Comparison of ENCODE assay signal across 1 cellular context in the genomic region with DNA sequence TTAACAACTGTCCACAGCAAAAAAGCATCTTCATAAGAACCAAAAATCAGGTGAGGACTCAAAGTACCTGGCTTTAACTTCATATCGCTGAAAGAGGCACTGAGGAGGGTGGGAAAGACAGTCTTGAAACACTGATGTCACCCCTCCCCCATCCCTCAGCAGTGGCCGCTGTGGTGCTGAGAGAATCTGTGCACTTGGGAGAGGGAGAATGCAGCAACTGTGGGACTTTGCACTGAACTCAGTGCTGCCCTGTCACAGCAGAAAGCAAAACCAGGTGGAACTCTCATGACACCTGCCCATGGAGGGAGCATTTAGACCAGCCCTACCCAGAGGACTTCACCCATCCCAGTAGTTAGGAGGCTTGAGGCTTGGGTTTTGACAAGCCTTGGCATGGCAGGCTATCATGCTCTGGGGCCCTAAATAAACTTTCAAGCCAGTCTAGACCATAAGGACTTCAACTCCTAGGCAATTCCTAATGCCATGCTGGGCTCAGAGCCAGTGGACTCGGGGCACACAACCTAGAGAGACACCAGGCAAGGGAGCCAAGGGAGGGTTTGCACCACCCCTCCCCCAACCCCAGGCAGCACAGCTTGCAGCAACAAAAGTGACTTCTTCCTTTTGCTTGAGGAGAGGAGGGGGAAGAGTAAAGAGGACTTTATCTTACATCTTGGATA.
TF ChIP-seq lines count a peak whose summit lies in the region.

No MANE protein-coding gene starts in this region.

TF ChIP-seq in HepG2, 621 proteins besides CTCF, POLR2A, EP300 and RAD21 (continued from another document and continues in another):
- TF ChIP-seq, protein P1, sequence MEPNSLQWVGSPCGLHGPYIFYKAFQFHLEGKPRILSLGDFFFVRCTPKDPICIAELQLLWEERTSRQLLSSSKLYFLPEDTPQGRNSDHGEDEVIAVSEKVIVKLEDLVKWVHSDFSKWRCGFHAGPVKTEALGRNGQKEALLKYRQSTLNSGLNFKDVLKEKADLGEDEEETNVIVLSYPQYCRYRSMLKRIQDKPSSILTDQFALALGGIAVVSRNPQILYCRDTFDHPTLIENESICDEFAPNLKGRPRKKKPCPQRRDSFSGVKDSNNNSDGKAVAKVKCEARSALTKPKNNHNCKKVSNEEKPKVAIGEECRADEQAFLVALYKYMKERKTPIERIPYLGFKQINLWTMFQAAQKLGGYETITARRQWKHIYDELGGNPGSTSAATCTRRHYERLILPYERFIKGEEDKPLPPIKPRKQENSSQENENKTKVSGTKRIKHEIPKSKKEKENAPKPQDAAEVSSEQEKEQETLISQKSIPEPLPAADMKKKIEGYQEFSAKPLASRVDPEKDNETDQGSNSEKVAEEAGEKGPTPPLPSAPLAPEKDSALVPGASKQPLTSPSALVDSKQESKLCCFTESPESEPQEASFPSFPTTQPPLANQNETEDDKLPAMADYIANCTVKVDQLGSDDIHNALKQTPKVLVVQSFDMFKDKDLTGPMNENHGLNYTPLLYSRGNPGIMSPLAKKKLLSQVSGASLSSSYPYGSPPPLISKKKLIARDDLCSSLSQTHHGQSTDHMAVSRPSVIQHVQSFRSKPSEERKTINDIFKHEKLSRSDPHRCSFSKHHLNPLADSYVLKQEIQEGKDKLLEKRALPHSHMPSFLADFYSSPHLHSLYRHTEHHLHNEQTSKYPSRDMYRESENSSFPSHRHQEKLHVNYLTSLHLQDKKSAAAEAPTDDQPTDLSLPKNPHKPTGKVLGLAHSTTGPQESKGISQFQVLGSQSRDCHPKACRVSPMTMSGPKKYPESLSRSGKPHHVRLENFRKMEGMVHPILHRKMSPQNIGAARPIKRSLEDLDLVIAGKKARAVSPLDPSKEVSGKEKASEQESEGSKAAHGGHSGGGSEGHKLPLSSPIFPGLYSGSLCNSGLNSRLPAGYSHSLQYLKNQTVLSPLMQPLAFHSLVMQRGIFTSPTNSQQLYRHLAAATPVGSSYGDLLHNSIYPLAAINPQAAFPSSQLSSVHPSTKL (CRISPR knock-in tag; IDR thresholded peaks at IDR 0.05) = peak; percentile 62
- TF ChIP-seq ZNF256 (CRISPR knock-in tag; conservative IDR thresholded peaks at IDR 0.05) (no peak), STAG1 (CRISPR knock-in tag; IDR thresholded peaks at IDR 0.05) (no peak), PHF8 (CRISPR knock-in tag; IDR thresholded peaks at IDR 0.05) (no peak), ZFP37 (CRISPR knock-in tag; IDR thresholded peaks at IDR 0.05; ENCODE audit: borderline replicate concordance) (no peak), RCOR2 (CRISPR knock-in tag; IDR thresholded peaks at IDR 0.05) (no peak), ZNF276 (CRISPR knock-in tag; IDR thresholded peaks at IDR 0.05; ENCODE audit: low read depth) (no peak), NR1H2 (CRISPR knock-in tag; IDR thresholded peaks at IDR 0.05; ENCODE audit: borderline replicate concordance, low read depth) (no peak), EZH2 (conservative IDR thresholded peaks at IDR 0.05; ENCODE audit: low read depth, low read length) (no peak), ZNF441 (CRISPR knock-in tag; IDR thresholded peaks at IDR 0.05; ENCODE audit: borderline replicate concordance) (no peak), RFX5 (IDR thresholded peaks at IDR 0.05; ENCODE audit: low read depth, low read length) (no peak), POLR2AphosphoS5 (IDR thresholded peaks at IDR 0.05; ENCODE audit: low read depth, low read length) (no peak), ZNF430 (CRISPR knock-in tag; IDR thresholded peaks at IDR 0.05) (no peak), REPIN1 (CRISPR knock-in tag; IDR thresholded peaks at IDR 0.05; ENCODE audit: borderline replicate concordance, low read depth) (no peak), FOXA1 (IDR thresholded peaks at IDR 0.05) (no peak), FOXA1 (CRISPR knock-in tag; IDR thresholded peaks at IDR 0.05) (no peak), NCOA1 (CRISPR knock-in tag; IDR thresholded peaks at IDR 0.05) (no peak), DZIP1 (CRISPR knock-in tag; IDR thresholded peaks at IDR 0.05) (no peak), PREB (CRISPR knock-in tag; IDR thresholded peaks at IDR 0.05) (no peak), MBNL3 (CRISPR knock-in tag; conservative IDR thresholded peaks at IDR 0.05) (no peak), ZNF766 (CRISPR knock-in tag; IDR thresholded peaks at IDR 0.05; ENCODE audit: borderline replicate concordance) (no peak), PHF5A (CRISPR knock-in tag; IDR thresholded peaks at IDR 0.05; ENCODE audit: low read depth, unreplicated experiment) (no peak)
- TF ChIP-seq, protein P2, sequence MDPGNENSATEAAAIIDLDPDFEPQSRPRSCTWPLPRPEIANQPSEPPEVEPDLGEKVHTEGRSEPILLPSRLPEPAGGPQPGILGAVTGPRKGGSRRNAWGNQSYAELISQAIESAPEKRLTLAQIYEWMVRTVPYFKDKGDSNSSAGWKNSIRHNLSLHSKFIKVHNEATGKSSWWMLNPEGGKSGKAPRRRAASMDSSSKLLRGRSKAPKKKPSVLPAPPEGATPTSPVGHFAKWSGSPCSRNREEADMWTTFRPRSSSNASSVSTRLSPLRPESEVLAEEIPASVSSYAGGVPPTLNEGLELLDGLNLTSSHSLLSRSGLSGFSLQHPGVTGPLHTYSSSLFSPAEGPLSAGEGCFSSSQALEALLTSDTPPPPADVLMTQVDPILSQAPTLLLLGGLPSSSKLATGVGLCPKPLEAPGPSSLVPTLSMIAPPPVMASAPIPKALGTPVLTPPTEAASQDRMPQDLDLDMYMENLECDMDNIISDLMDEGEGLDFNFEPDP (CRISPR knock-in tag; conservative IDR thresholded peaks at IDR 0.05) = no peak
- TF ChIP-seq, protein P3, sequence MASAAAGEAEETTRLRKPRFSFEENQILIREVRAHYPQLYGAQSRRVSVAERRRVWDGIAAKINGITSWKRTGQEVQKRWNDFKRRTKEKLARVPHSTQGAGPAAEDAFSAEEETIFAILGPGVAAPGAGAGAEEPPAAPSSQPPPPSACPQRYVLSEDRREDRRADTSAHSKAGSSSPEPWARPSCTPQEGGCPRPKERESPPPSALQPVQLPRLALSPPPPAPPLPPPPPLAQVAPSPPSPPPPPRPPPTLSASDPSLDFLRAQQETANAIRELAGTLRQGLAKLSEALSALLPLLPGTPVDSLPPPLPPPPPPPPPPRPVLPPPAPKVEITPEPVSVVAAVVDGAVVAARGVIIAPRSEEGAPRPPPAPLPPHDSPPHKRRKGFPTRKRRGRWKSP (CRISPR knock-in tag; IDR thresholded peaks at IDR 0.05) = peak; percentile 53; the same call in 1 of the 2 replicates
- TF ChIP-seq, protein P4, sequence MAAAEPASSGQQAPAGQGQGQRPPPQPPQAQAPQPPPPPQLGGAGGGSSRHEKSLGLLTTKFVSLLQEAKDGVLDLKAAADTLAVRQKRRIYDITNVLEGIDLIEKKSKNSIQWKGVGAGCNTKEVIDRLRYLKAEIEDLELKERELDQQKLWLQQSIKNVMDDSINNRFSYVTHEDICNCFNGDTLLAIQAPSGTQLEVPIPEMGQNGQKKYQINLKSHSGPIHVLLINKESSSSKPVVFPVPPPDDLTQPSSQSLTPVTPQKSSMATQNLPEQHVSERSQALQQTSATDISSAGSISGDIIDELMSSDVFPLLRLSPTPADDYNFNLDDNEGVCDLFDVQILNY (CRISPR knock-in tag; conservative IDR thresholded peaks at IDR 0.05) = no peak
- TF ChIP-seq, protein P5, sequence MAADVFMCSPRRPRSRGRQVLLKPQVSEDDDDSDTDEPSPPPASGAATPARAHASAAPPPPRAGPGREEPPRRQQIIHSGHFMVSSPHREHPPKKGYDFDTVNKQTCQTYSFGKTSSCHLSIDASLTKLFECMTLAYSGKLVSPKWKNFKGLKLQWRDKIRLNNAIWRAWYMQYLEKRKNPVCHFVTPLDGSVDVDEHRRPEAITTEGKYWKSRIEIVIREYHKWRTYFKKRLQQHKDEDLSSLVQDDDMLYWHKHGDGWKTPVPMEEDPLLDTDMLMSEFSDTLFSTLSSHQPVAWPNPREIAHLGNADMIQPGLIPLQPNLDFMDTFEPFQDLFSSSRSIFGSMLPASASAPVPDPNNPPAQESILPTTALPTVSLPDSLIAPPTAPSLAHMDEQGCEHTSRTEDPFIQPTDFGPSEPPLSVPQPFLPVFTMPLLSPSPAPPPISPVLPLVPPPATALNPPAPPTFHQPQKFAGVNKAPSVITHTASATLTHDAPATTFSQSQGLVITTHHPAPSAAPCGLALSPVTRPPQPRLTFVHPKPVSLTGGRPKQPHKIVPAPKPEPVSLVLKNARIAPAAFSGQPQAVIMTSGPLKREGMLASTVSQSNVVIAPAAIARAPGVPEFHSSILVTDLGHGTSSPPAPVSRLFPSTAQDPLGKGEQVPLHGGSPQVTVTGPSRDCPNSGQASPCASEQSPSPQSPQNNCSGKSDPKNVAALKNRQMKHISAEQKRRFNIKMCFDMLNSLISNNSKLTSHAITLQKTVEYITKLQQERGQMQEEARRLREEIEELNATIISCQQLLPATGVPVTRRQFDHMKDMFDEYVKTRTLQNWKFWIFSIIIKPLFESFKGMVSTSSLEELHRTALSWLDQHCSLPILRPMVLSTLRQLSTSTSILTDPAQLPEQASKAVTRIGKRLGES (CRISPR knock-in tag; IDR thresholded peaks at IDR 0.05; ENCODE audit: borderline replicate concordance) = no peak
